In genomic region chr2:88941178-88941577, GRCh38 we compare ENCODE assay signal across 8 cellular contexts.
DNase-seq lines count a peak whose midpoint lies in the region; ATAC-seq, FAIRE-seq and TF ChIP-seq lines count a peak whose summit lies in the region.
"Not testable (repeated sequence)": the region's sequence is repeated elsewhere in the genome, so short reads cannot be mapped to it uniquely, and the experiment has no call there.

No MANE protein-coding gene starts in this region.

- H4K20me1 ChIP-seq in HepG2 (ENCODE audit: insufficient read depth, low read length) = not testable (repeated sequence)

- not testable (repeated sequence) for H2AFZ ChIP-seq in HepG2 (ENCODE audit: low read length)

- POLR2A ChIA-PET in HepG2 (lab: Yijun Ruan, JAX) = not testable (repeated sequence)

- H3K9ac ChIP-seq in HepG2 (ENCODE audit: insufficient read depth, low read depth, low read length) = not testable (repeated sequence)

- TF ChIP-seq POLR2A in HepG2 (IDR thresholded peaks at IDR 0.05; ENCODE audit: insufficient read depth in 1 of 2, low read depth in 2 of 2, low read length in 2 of 2); transverse colon (IDR thresholded peaks at IDR 0.05): not testable (repeated sequence)

- peak; percentile 55 for TF ChIP-seq CTCF in C4-2B (conservative IDR thresholded peaks at IDR 0.05)
- TF ChIP-seq CTCF in GM12874 (IDR thresholded peaks at IDR 0.05; ENCODE audit: insufficient read depth, low read depth, low read length) = peak; percentile 29; the same call in 1 of the 2 replicates
- TF ChIP-seq CTCF in epithelial cell of proximal tubule (conservative IDR thresholded peaks at IDR 0.05; ENCODE audit: low read depth, low read length) = peak; percentile 69
- peak; percentile 52 for TF ChIP-seq CTCF in HepG2 (CRISPR knock-in tag; IDR thresholded peaks at IDR 0.05)
- TF ChIP-seq CTCF in transverse colon (IDR thresholded peaks at IDR 0.05) = peak in 1 of 5 experiments; percentile 22

- TF ChIP-seq RAD21 in HepG2 (CRISPR knock-in tag; IDR thresholded peaks at IDR 0.05) = not testable (repeated sequence)

- DNase-seq in MV-4-11 (lab: John Stamatoyannopoulos, UW) = peak; percentile 13
- DNase-seq in SHP77 (lab: John Stamatoyannopoulos, UW) = peak; percentile 4 to 9
- DNase-seq in activated naive CD4-positive, alpha-beta T cell treated with anti-CD3 and anti-CD28 coated beads for 36 hours = peak; percentile 33
- not testable (repeated sequence) for DNase-seq in epithelial cell of proximal tubule (ENCODE audit: low read depth)
- DNase-seq in HepG2 (ENCODE audit: low spot score) = peak; percentile 31
- DNase-seq in transverse colon = peak; percentile 13

- not testable (repeated sequence) for H3K79me2 ChIP-seq in HepG2 (ENCODE audit: insufficient read depth, low read length)

- intact Hi-C loops in activated naive CD4-positive, alpha-beta T cell treated with anti-CD3 and anti-CD28 coated beads for 36 hours (cut with micrococcal nuclease) = loop anchor here (5.0 kb wide), 1 partner anchor 39 kb away; no protein-coding TSS in a partner anchor
- intact Hi-C loops in HepG2 (cut with micrococcal nuclease; ENCODE audit: unreplicated experiment) = not testable (repeated sequence)
- intact Hi-C loops in transverse colon (cut with DNase I; ENCODE audit: low total_unique reads) = loop anchor here (10.0 kb wide), 1 partner anchor 666 kb away; no protein-coding TSS in a partner anchor

- peak; percentile 68; the same call in 2 of the 3 replicates for ATAC-seq in HepG2

- not testable (repeated sequence) for H3K9me3 ChIP-seq in HepG2 (ENCODE audit: low read length); transverse colon

- in situ Hi-C loops in HepG2 (cut with HindIII; ENCODE audit: extremely low pct_ligation_motif_present, low pct_unique_long_range_greater_than_20kb); transverse colon (cut with MboI; ENCODE audit: low pct_ligation_motif_present in 1 of 4, low pct_unique_long_range_greater_than_20kb in 1 of 4, low sequenced_read_pairs in 3 of 4): not testable (repeated sequence)

- CTCF ChIA-PET in activated naive CD4-positive, alpha-beta T cell treated with anti-CD3 and anti-CD28 coated beads for 36 hours (lab: Charles Lee) = interaction anchor here (0.7 to 2.7 kb wide), 5 partner anchors 10 to 37 kb away, joined by 3 to 6 read pairs (median 3); no protein-coding TSS in a partner anchor
- CTCF ChIA-PET in HepG2 (lab: Yijun Ruan, JAX; ENCODE audit: low intra/inter-chr PET ratio, low total read pairs) = interaction anchor here (1.5 kb wide), 1 partner anchor 37 kb away, joined by 4 read pairs; no protein-coding TSS in a partner anchor

- H3K27ac Mint-ChIP-seq in activated naive CD4-positive, alpha-beta T cell treated with anti-CD3 and anti-CD28 coated beads for 36 hours = not testable (repeated sequence)

- FAIRE-seq in HepG2 (lab: Jason Lieb, UNC) = not testable (repeated sequence)

- not testable (repeated sequence) for H3K36me3 ChIP-seq in HepG2 (replicated peaks in 1 of 2; ENCODE audit: control insufficient read depth in 1 of 2, insufficient read depth in 2 of 2, low read length in 2 of 2); transverse colon

- TF ChIP-seq EP300 in HepG2 (IDR thresholded peaks at IDR 0.05; ENCODE audit: low read depth in 2 of 2, low read length in 2 of 2); HepG2 (CRISPR knock-in tag; IDR thresholded peaks at IDR 0.05; ENCODE audit: borderline replicate concordance); transverse colon (IDR thresholded peaks at IDR 0.05; ENCODE audit: low read depth): not testable (repeated sequence)

- not testable (repeated sequence) for H3K27me3 ChIP-seq in HepG2 (ENCODE audit: control insufficient read depth in 1 of 2, insufficient read depth in 2 of 2, low read length in 2 of 2); transverse colon

- H3K9me3 Mint-ChIP-seq in activated naive CD4-positive, alpha-beta T cell treated with anti-CD3 and anti-CD28 coated beads for 36 hours = not testable (repeated sequence)

- H3K36me3 Mint-ChIP-seq in activated naive CD4-positive, alpha-beta T cell treated with anti-CD3 and anti-CD28 coated beads for 36 hours (ENCODE audit: low read depth) = not testable (repeated sequence)

- not testable (repeated sequence) for BruUV-seq in HepG2 (replicated peaks; lab: Mats Ljungman, UMichigan)

- H3K4me3 Mint-ChIP-seq in activated naive CD4-positive, alpha-beta T cell treated with anti-CD3 and anti-CD28 coated beads for 36 hours = not testable (repeated sequence)

- H3K27me3 Mint-ChIP-seq in activated naive CD4-positive, alpha-beta T cell treated with anti-CD3 and anti-CD28 coated beads for 36 hours (ENCODE audit: low read depth) = not testable (repeated sequence)

- H3K27ac ChIP-seq in C4-2B; HepG2 (ENCODE audit: extremely low read length, insufficient read depth, low read length); transverse colon: not testable (repeated sequence)

- 0% methylated on average over 2 of the region's 2 CpGs for WGBS in HepG2 (ENCODE audit: low lambda C conversion rate)
- 29% methylated on average over 2 of the region's 2 CpGs; no CpG with 5 or more reads in 1 of the 2 donors for WGBS in transverse colon (ENCODE audit: low coverage in 1 of 2), 2 donors

- not testable (repeated sequence) for H3K4me1 ChIP-seq in HepG2 (ENCODE audit: insufficient read depth, low read length); transverse colon

- H3K4me1 Mint-ChIP-seq in activated naive CD4-positive, alpha-beta T cell treated with anti-CD3 and anti-CD28 coated beads for 36 hours (ENCODE audit: low read depth) = not testable (repeated sequence)

- H3K4me3 ChIP-seq in epithelial cell of proximal tubule (ENCODE audit: low read depth, low read length); HepG2 (replicated peaks in 1 of 3; ENCODE audit: insufficient read depth in 1 of 3, low read depth in 2 of 3, low read length in 3 of 3); transverse colon: not testable (repeated sequence)

- H3K4me2 ChIP-seq in HepG2 (ENCODE audit: low read depth, low read length) = not testable (repeated sequence)
